In genomic region chr10:71804067-71804466, GRCh38 we compare ENCODE assay signal across 20 cellular contexts. TPM values are rescaled to one million over a fixed set of nuclear protein-coding genes. Genes with fewer than 3 reads are reported as not detected.
DNase-seq lines count a peak whose midpoint lies in the region; ATAC-seq and TF ChIP-seq lines count a peak whose summit lies in the region.
"Had no signal": no experiment of that assay in that cellular context is flagged by ENCODE, and none has a peak within 500 bp of the region (broad histone marks: within the 10 kb centered on the region; RNA-seq: fewer than 3 reads in every experiment).

No MANE protein-coding gene starts in this region.

- TF ChIP-seq POLR2A in heart left ventricle (IDR thresholded peaks at IDR 0.05): no peak

- no peak overlapping the region for H3K4me3 ChIP-seq in heart left ventricle
- H3K4me3 ChIP-seq in right atrium auricular region: no peak overlapping the region
- H3K4me3 ChIP-seq: coronary artery, GM23248, SK-N-MC had no signal

- ATAC-seq in heart left ventricle (peak in 3 of 4 donors; percentile 19 to 55 (median 38)), left cardiac atrium (peak; percentile 16 to 26), HG02610 (IDR thresholded peaks at IDR 0.05; ENCODE audit: unreplicated experiment) (no peak)
- ATAC-seq: activated naive CD4-positive, alpha-beta T cell treated with anti-CD3 and anti-CD28 coated beads, Interleukin-2, amount 50 U/mL, for 72 hours; activated T-cell treated with anti-CD3 and anti-CD28 coated beads, Interleukin-2, amount 50 U/mL, for 4 hours; PC-3 had no signal

- CTCF ChIA-PET in activated CD4-positive, alpha-beta memory T cell treated with anti-CD3 and anti-CD28 coated beads for 36 hours (lab: Charles Lee): interaction anchor here (0.6 to 1.4 kb wide), 4 partner anchors 9 to 420 kb away, joined by 3 to 4 read pairs (median 4); no protein-coding TSS in a partner anchor

- DNase-seq in heart left ventricle (no peak), right atrium auricular region (ENCODE audit: low spot score) (no peak), NOMO-1 treated with DMSO at 0.1 percent for 48 hours (lab: John Stamatoyannopoulos, UW; ENCODE audit: unreplicated experiment) (peak; percentile 36), left cardiac atrium (no peak), DMS53 treated with DMSO at 0.1 percent for 48 hours (lab: John Stamatoyannopoulos, UW; ENCODE audit: unreplicated experiment) (no peak)
- no peak for DNase-seq in activated CD4-positive, alpha-beta memory T cell treated with anti-CD3 and anti-CD28 coated beads for 36 hours
- no peak for DNase-seq in stimulated activated CD4-positive, alpha-beta T cell treated with anti-CD3 and anti-CD28 coated beads, Interleukin-2, amount 100 ng/mL, for 24 hours
- DNase-seq: activated CD4-positive, alpha-beta T cell treated with anti-CD3 and anti-CD28 coated beads, Interleukin-2, amount 50 U/mL, for 48 hours; activated T-cell treated with anti-CD3 and anti-CD28 coated beads, Interleukin-2, amount 50 U/mL, for 4 hours; GM23248; NCI-H1436; NCI-H510A; occipital lobe; PC-3 had no signal

- H3K27ac ChIP-seq in heart left ventricle: no peak overlapping the region
- no peak overlapping the region for H3K27ac ChIP-seq in right atrium auricular region
- H3K27ac ChIP-seq: coronary artery, GM23248, SK-N-MC had no signal

- H3K4me1 Mint-ChIP-seq in activated CD4-positive, alpha-beta memory T cell treated with anti-CD3 and anti-CD28 coated beads for 36 hours (ENCODE audit: low read depth): no peaks in the 10 kb centered on the region
- H3K4me1 Mint-ChIP-seq: CD8-positive, alpha-beta memory T cell had no signal

- H3K27me3 ChIP-seq in heart left ventricle: peaks cover 0 to 10% (median 0%) of the 10 kb centered on the region in 9 donors
- no peaks in the 10 kb centered on the region for H3K27me3 ChIP-seq in right atrium auricular region

- H3K27ac Mint-ChIP-seq in activated CD4-positive, alpha-beta memory T cell treated with anti-CD3 and anti-CD28 coated beads for 36 hours: no peak overlapping the region
- H3K27ac Mint-ChIP-seq: activated naive CD4-positive, alpha-beta T cell treated with anti-CD3 and anti-CD28 coated beads, Interleukin-2, amount 50 U/mL, for 72 hours had no signal

- 38 to 49% (median 47%) methylated on average over 4 of the region's 4 CpGs for WGBS in heart left ventricle, 4 donors

- H3K36me3 ChIP-seq in heart left ventricle (no peaks in the 10 kb centered on the region), right atrium auricular region (no peaks in the 10 kb centered on the region)

- no peak for TF ChIP-seq CTCF in heart left ventricle (IDR thresholded peaks at IDR 0.05)
- TF ChIP-seq CTCF in right atrium auricular region (IDR thresholded peaks at IDR 0.05): no peak

- H3K36me3 Mint-ChIP-seq in activated CD4-positive, alpha-beta memory T cell treated with anti-CD3 and anti-CD28 coated beads for 36 hours: no peaks in the 10 kb centered on the region
- H3K36me3 Mint-ChIP-seq: activated naive CD4-positive, alpha-beta T cell treated with anti-CD3 and anti-CD28 coated beads, Interleukin-2, amount 50 U/mL, for 72 hours; brain had no signal

- POLR2A ChIA-PET in activated CD4-positive, alpha-beta memory T cell treated with anti-CD3 and anti-CD28 coated beads for 36 hours (lab: Charles Lee): no interaction called here

- H3K9me3 Mint-ChIP-seq in activated CD4-positive, alpha-beta memory T cell treated with anti-CD3 and anti-CD28 coated beads for 36 hours: no peaks in the 10 kb centered on the region
- H3K9me3 Mint-ChIP-seq: activated naive CD4-positive, alpha-beta T cell treated with anti-CD3 and anti-CD28 coated beads, Interleukin-2, amount 50 U/mL, for 72 hours; activated T-cell treated with anti-CD3 and anti-CD28 coated beads, Interleukin-2, amount 50 U/mL, for 4 hours; brain; CD8-positive, alpha-beta memory T cell had no signal

- no peak overlapping the region for H3K4me3 Mint-ChIP-seq in activated CD4-positive, alpha-beta memory T cell treated with anti-CD3 and anti-CD28 coated beads for 36 hours
- H3K4me3 Mint-ChIP-seq: activated T-cell treated with anti-CD3 and anti-CD28 coated beads, Interleukin-2, amount 50 U/mL, for 4 hours; brain; CD8-positive, alpha-beta memory T cell had no signal

- intact Hi-C loops in heart left ventricle (cut with DNase I): loop anchor here in 1 of 10 donors (10.0 kb wide), 1 partner anchor 409 kb away; the partner anchor contains the start of gene CDH23
- intact Hi-C loops in left cardiac atrium (cut with DNase I): no loop called here
- intact Hi-C loops in activated CD4-positive, alpha-beta memory T cell treated with anti-CD3 and anti-CD28 coated beads for 36 hours (cut with micrococcal nuclease): no loop called here

- H3K9me3 ChIP-seq in heart left ventricle: no peaks in the 10 kb centered on the region
- no peaks in the 10 kb centered on the region for H3K9me3 ChIP-seq in right atrium auricular region

- H3K4me1 ChIP-seq in heart left ventricle (peaks cover 0 to 31% (median 0%) of the 10 kb centered on the region in 12 donors), right atrium auricular region (no peaks in the 10 kb centered on the region)

- no peaks in the 10 kb centered on the region for H3K27me3 Mint-ChIP-seq in activated CD4-positive, alpha-beta memory T cell treated with anti-CD3 and anti-CD28 coated beads for 36 hours

RNA-seq across cellular contexts. Expression of gene VSIR, which starts 30.7 kb away (rescaled TPM):
- total RNA-seq in heart left ventricle (100 to 1,000 TPM in 1 of 9 donors, 10 to 100 TPM in 8; 32.6 to 103 (median 83.2) TPM), right atrium auricular region (10 to 100 TPM; 36.1 to 56.0 TPM), left cardiac atrium (10 to 100 TPM; 40.6 to 65.3 TPM)
- 100 to 1,000 TPM in 1 of 2 donors, 10 to 100 TPM in 1; 56.7 to 181 TPM for polyA plus RNA-seq in heart left ventricle
- total RNA-seq in activated CD4-positive, alpha-beta memory T cell treated with anti-CD3 and anti-CD28 coated beads for 36 hours: 100 to 1,000 TPM; 112 TPM

RNA-seq across cellular contexts. Expression of gene PSAP, which starts 47.0 kb away (rescaled TPM):
- total RNA-seq in heart left ventricle (1,000 to 10,000 TPM; 1,282 to 2,171 (median 1,665) TPM), right atrium auricular region (1,000 to 10,000 TPM; 1,145 to 1,486 TPM), left cardiac atrium (1,000 to 10,000 TPM; 1,413 to 1,441 TPM)
- polyA plus RNA-seq in heart left ventricle: 1,000 to 10,000 TPM in 1 of 2 donors, 100 to 1,000 TPM in 1; 454 to 1,132 TPM
- 100 to 1,000 TPM; 137 to 144 TPM for total RNA-seq in activated CD4-positive, alpha-beta memory T cell treated with anti-CD3 and anti-CD28 coated beads for 36 hours

Comparison
In these comparisons a context has a peak if more than half of its experiments do, and no peak if none do; other contexts are left out.
1. RNA of gene PSAP, which starts 47.0 kb away (total RNA-seq): 1,282 to 2,171 TPM in heart left ventricle, 1,145 to 1,486 TPM in right atrium auricular region and 1,413 to 1,441 TPM in left cardiac atrium; 137 to 144 TPM in activated CD4-positive, alpha-beta memory T cell treated with anti-CD3 and anti-CD28 coated beads for 36 hours; every median in the first group is over 4 times any median in the second.